28 cellular contexts compared by ENCODE assay signal in genomic region chr20:57470666-57471495, GRCh38. TPM values are rescaled to one million over a fixed set of nuclear protein-coding genes. Genes with fewer than 3 reads are reported as not detected.
DNase-seq lines count a peak whose midpoint lies in the region; ATAC-seq, FAIRE-seq and TF ChIP-seq lines count a peak whose summit lies in the region.
"Had no signal": no experiment of that assay in that cellular context is flagged by ENCODE, and none has a peak within 500 bp of the region (broad histone marks: within the 10 kb centered on the region; RNA-seq: fewer than 3 reads in every experiment).

No MANE protein-coding gene starts in this region.

- H3K27ac ChIP-seq in GM23338 (ENCODE audit: low read depth), result no peak overlapping the region
- peak overlapping the region; percentile 99 for H3K27ac ChIP-seq in OCI-LY7 (ENCODE audit: low read depth, low read length, poor library complexity, severe bottlenecking)
- no peak overlapping the region for H3K27ac ChIP-seq in kidney (ENCODE audit: low read depth in 2 of 2, low read length in 2 of 2)
- peak overlapping the region; percentile 69 for H3K27ac ChIP-seq in psoas muscle
- H3K27ac ChIP-seq: ascending aorta, colonic mucosa, epithelial cell of prostate, GM23248, parathyroid adenoma, tibial artery had no signal

- H3K27me3 ChIP-seq in GM23338 (ENCODE audit: insufficient read depth) (no peaks in the 10 kb centered on the region), psoas muscle (ENCODE audit: insufficient read depth in 3 of 3, low read length in 2 of 3) (no peaks in the 10 kb centered on the region), H7 (ENCODE audit: control insufficient read depth, insufficient read depth, low read length) (peaks cover 2% of the 10 kb centered on the region)
- H3K27me3 ChIP-seq: ascending aorta, colonic mucosa, right atrium auricular region had no signal

- no peaks in the 10 kb centered on the region for H3K36me3 Mint-ChIP-seq in GM23338 (ENCODE audit: low read depth)
- H3K36me3 Mint-ChIP-seq in activated CD8-positive, alpha-beta memory T cell treated with anti-CD3 and anti-CD28 coated beads, Interleukin-2, amount 10 ng/mL, durations not matched to agents 7 days and 5 days, result no peaks in the 10 kb centered on the region
- H3K36me3 Mint-ChIP-seq: activated naive CD8-positive, alpha-beta T cell treated with anti-CD3 and anti-CD28 coated beads, Interleukin-2, amount 10 ng/mL, durations not matched to agents 7 days and 5 days; CD8-positive, alpha-beta T cell; natural killer cell treated with Interleukin-12 subunit alpha and Interleukin-12 subunit beta and Interleukin-15 and Interleukin-18, amount 100 ng/mL, for 72 hours had no signal

- no peak overlapping the region for H3K27ac Mint-ChIP-seq in GM23338
- H3K27ac Mint-ChIP-seq in activated CD8-positive, alpha-beta memory T cell treated with anti-CD3 and anti-CD28 coated beads, Interleukin-2, amount 10 ng/mL, durations not matched to agents 7 days and 5 days, result no peak overlapping the region
- H3K27ac Mint-ChIP-seq: activated CD4-positive, alpha-beta memory T cell treated with anti-CD3 and anti-CD28 coated beads, Interleukin-2, amount 10 ng/mL, durations not matched to agents 7 days and 5 days; activated naive CD8-positive, alpha-beta T cell treated with anti-CD3 and anti-CD28 coated beads, Interleukin-2, amount 10 ng/mL, durations not matched to agents 7 days and 5 days; CD8-positive, alpha-beta T cell; natural killer cell treated with Interleukin-12 subunit alpha and Interleukin-12 subunit beta and Interleukin-15 and Interleukin-18, amount 100 ng/mL, for 72 hours had no signal

- H3K4me2 ChIP-seq in GM23338, result peak overlapping the region; percentile 16; the same call in 1 of the 2 replicates
- H3K4me2 ChIP-seq in OCI-LY7 (ENCODE audit: low read length), result peak overlapping the region; percentile 98

- H4K20me1 ChIP-seq in GM23338 (replicated peaks; ENCODE audit: insufficient read depth) (no peaks in the 10 kb centered on the region), OCI-LY7 (ENCODE audit: insufficient read depth, low read length) (no peaks in the 10 kb centered on the region)

- H3K4me3 ChIP-seq in GM23338 (no peak overlapping the region), OCI-LY7 (ENCODE audit: low read depth, low read length, poor library complexity, severe bottlenecking) (peak overlapping the region; percentile 72), kidney (ENCODE audit: low read length in 2 of 2) (no peak overlapping the region), psoas muscle (no peak overlapping the region), H7 (ENCODE audit: insufficient read depth, low read depth, low read length) (no peak overlapping the region)
- H3K4me3 ChIP-seq: ascending aorta, colonic mucosa, GM23248, right atrium auricular region, tibial artery had no signal

- intact Hi-C loops in OCI-LY7 (cut with micrococcal nuclease; ENCODE audit: unreplicated experiment), result no loop called here
- intact Hi-C loops in kidney (cut with DNase I), result no loop called here
- intact Hi-C loops in psoas muscle (cut with DNase I), result loop anchor here in 1 of 2 donors (5.0 kb wide), 1 partner anchor 89 kb away; no protein-coding TSS in a partner anchor

- peak; percentile 32 for ATAC-seq in GM23338
- no peak for ATAC-seq in psoas muscle
- ATAC-seq in HG03457 (IDR thresholded peaks at IDR 0.05; ENCODE audit: unreplicated experiment), result no peak
- no peak for ATAC-seq in activated CD8-positive, alpha-beta memory T cell treated with anti-CD3 and anti-CD28 coated beads, Interleukin-2, amount 10 ng/mL, durations not matched to agents 7 days and 5 days
- ATAC-seq: CD8-positive, alpha-beta T cell; natural killer cell treated with Interleukin-12 subunit alpha and Interleukin-12 subunit beta and Interleukin-15 and Interleukin-18, amount 100 ng/mL, for 72 hours had no signal

- H3K9ac ChIP-seq in kidney (ENCODE audit: low read length in 2 of 2), result no peak overlapping the region
- H3K9ac ChIP-seq: GM23248, parathyroid adenoma had no signal

- CTCF ChIA-PET in OCI-LY7 (lab: Charles Lee; ENCODE audit: unreplicated experiment), result interaction anchor here (1.0 to 1.9 kb wide), 4 partner anchors 11 to 82 kb away, joined by 4 to 9 read pairs (median 6); no protein-coding TSS in a partner anchor
- CTCF ChIA-PET in activated CD8-positive, alpha-beta memory T cell treated with anti-CD3 and anti-CD28 coated beads, Interleukin-2, amount 10 ng/mL, durations not matched to agents 7 days and 5 days (lab: Charles Lee), result no interaction called here

- peaks cover 7% of the 10 kb centered on the region; the same call in 1 of the 2 replicates for H3K9me3 ChIP-seq in OCI-LY7 (ENCODE audit: low read length)
- no peaks in the 10 kb centered on the region for H3K9me3 ChIP-seq in kidney (ENCODE audit: control insufficient read depth in 1 of 2, low read length in 2 of 2)
- H3K9me3 ChIP-seq in psoas muscle, result no peaks in the 10 kb centered on the region
- H3K9me3 ChIP-seq: ascending aorta, colonic mucosa, right atrium auricular region had no signal

- H3K4me1 Mint-ChIP-seq in GM23338, result peaks cover 40% of the 10 kb centered on the region
- H3K4me1 Mint-ChIP-seq in activated CD8-positive, alpha-beta memory T cell treated with anti-CD3 and anti-CD28 coated beads, Interleukin-2, amount 10 ng/mL, durations not matched to agents 7 days and 5 days, result peaks cover 19% of the 10 kb centered on the region

- H3K79me2 ChIP-seq in GM23338 (replicated peaks; ENCODE audit: insufficient read depth) (no peaks in the 10 kb centered on the region), OCI-LY7 (ENCODE audit: insufficient read depth, low read depth, low read length) (peaks cover 6% of the 10 kb centered on the region; the same call in 1 of the 2 replicates)
- H3K79me2 ChIP-seq: parathyroid adenoma had no signal

- DNase-seq in GM23338 (ENCODE audit: low spot score), result no peak
- DNase-seq in OCI-LY7 (ENCODE audit: low spot score), result peak; percentile 29
- DNase-seq in kidney, result peak; percentile 48
- DNase-seq in psoas muscle, result no peak
- no peak for DNase-seq in H7
- no peak for DNase-seq in activated T-cell treated with anti-CD3 and anti-CD28 coated beads for 4 hours
- DNase-seq in activated CD8-positive, alpha-beta memory T cell treated with anti-CD3 and anti-CD28 coated beads, Interleukin-2, amount 10 ng/mL, durations not matched to agents 7 days and 5 days, result no peak
- DNase-seq: activated CD4-positive, alpha-beta memory T cell treated with anti-CD3 and anti-CD28 coated beads, Interleukin-2, amount 10 ng/mL, durations not matched to agents 7 days and 5 days; activated CD8-positive, alpha-beta memory T cell treated with anti-CD3 and anti-CD28 coated beads, Interleukin-2, amount 50 U/mL, for 48 hours; activated gamma-delta T cell; activated naive CD8-positive, alpha-beta T cell treated with anti-CD3 and anti-CD28 coated beads, Interleukin-2, amount 10 ng/mL, durations not matched to agents 7 days and 5 days; CD8-positive, alpha-beta T cell; colonic mucosa; effector memory CD4-positive, alpha-beta T cell; GM23248; NCI-H748 treated with DMSO at 0.1 percent for 48 hours; SW 1271 had no signal

- no peaks in the 10 kb centered on the region for H3F3A ChIP-seq in GM23338 (replicated peaks; ENCODE audit: low read depth)

- H2AFZ ChIP-seq in GM23338 (peak overlapping the region; percentile 79), OCI-LY7 (ENCODE audit: low read length) (no peak overlapping the region)
- H2AFZ ChIP-seq: GM23248, parathyroid adenoma had no signal

- H3K9me3 Mint-ChIP-seq in GM23338, result no peaks in the 10 kb centered on the region; the same call in 2 of the 3 replicates
- H3K9me3 Mint-ChIP-seq in activated CD8-positive, alpha-beta memory T cell treated with anti-CD3 and anti-CD28 coated beads, Interleukin-2, amount 10 ng/mL, durations not matched to agents 7 days and 5 days (ENCODE audit: low read depth), result no peaks in the 10 kb centered on the region
- H3K9me3 Mint-ChIP-seq: activated CD4-positive, alpha-beta memory T cell treated with anti-CD3 and anti-CD28 coated beads, Interleukin-2, amount 10 ng/mL, durations not matched to agents 7 days and 5 days; activated naive CD8-positive, alpha-beta T cell treated with anti-CD3 and anti-CD28 coated beads, Interleukin-2, amount 10 ng/mL, durations not matched to agents 7 days and 5 days; CD8-positive, alpha-beta T cell; natural killer cell treated with Interleukin-12 subunit alpha and Interleukin-12 subunit beta and Interleukin-15 and Interleukin-18, amount 100 ng/mL, for 72 hours had no signal

- POLR2A ChIA-PET in OCI-LY7 (lab: Charles Lee), result interaction anchor here (0.7 to 7.1 kb wide), 9 partner anchors 10 to 81 kb away, joined by 3 to 92 read pairs (median 9); no protein-coding TSS in a partner anchor

- WGBS in psoas muscle, 3 donors, result 72 to 74% (median 72%) methylated on average over 18 of the region's 18 CpGs

- H3K4me3 Mint-ChIP-seq in GM23338, result no peak overlapping the region
- no peak overlapping the region for H3K4me3 Mint-ChIP-seq in activated CD8-positive, alpha-beta memory T cell treated with anti-CD3 and anti-CD28 coated beads, Interleukin-2, amount 10 ng/mL, durations not matched to agents 7 days and 5 days
- H3K4me3 Mint-ChIP-seq: activated CD4-positive, alpha-beta memory T cell treated with anti-CD3 and anti-CD28 coated beads, Interleukin-2, amount 10 ng/mL, durations not matched to agents 7 days and 5 days; activated naive CD8-positive, alpha-beta T cell treated with anti-CD3 and anti-CD28 coated beads, Interleukin-2, amount 10 ng/mL, durations not matched to agents 7 days and 5 days; CD8-positive, alpha-beta T cell; natural killer cell treated with Interleukin-12 subunit alpha and Interleukin-12 subunit beta and Interleukin-15 and Interleukin-18, amount 100 ng/mL, for 72 hours had no signal

- no peaks in the 10 kb centered on the region for H3K9me2 ChIP-seq in GM23338 (ENCODE audit: insufficient read depth)
- no peaks in the 10 kb centered on the region for H3K9me2 ChIP-seq in OCI-LY7 (ENCODE audit: insufficient read depth, low read length)

- H3K36me3 ChIP-seq in GM23338 (ENCODE audit: insufficient read depth), result no peaks in the 10 kb centered on the region
- H3K36me3 ChIP-seq in OCI-LY7 (ENCODE audit: insufficient read depth, low read length), result peaks cover 6% of the 10 kb centered on the region; the same call in 1 of the 2 replicates
- H3K36me3 ChIP-seq in kidney (ENCODE audit: control insufficient read depth in 1 of 2, insufficient read depth in 2 of 2, low read length in 2 of 2), result no peaks in the 10 kb centered on the region
- no peaks in the 10 kb centered on the region for H3K36me3 ChIP-seq in psoas muscle (ENCODE audit: insufficient read depth in 1 of 2, low read depth in 1 of 2)
- no peaks in the 10 kb centered on the region for H3K36me3 ChIP-seq in H7 (replicated peaks; ENCODE audit: control insufficient read depth, insufficient read depth, low read length)
- H3K36me3 ChIP-seq: ascending aorta, colonic mucosa, right atrium auricular region, tibial artery had no signal

- peaks cover 17% of the 10 kb centered on the region for H3K27me3 Mint-ChIP-seq in GM23338 (ENCODE audit: insufficient read depth, low read depth, poor library complexity)
- peaks cover 7% of the 10 kb centered on the region for H3K27me3 Mint-ChIP-seq in activated CD8-positive, alpha-beta memory T cell treated with anti-CD3 and anti-CD28 coated beads, Interleukin-2, amount 10 ng/mL, durations not matched to agents 7 days and 5 days
- H3K27me3 Mint-ChIP-seq: activated naive CD8-positive, alpha-beta T cell treated with anti-CD3 and anti-CD28 coated beads, Interleukin-2, amount 10 ng/mL, durations not matched to agents 7 days and 5 days; natural killer cell treated with Interleukin-12 subunit alpha and Interleukin-12 subunit beta and Interleukin-15 and Interleukin-18, amount 100 ng/mL, for 72 hours had no signal

- peaks cover 15% of the 10 kb centered on the region for H3K4me1 ChIP-seq in GM23338 (ENCODE audit: insufficient read depth)
- peaks cover 100% of the 10 kb centered on the region for H3K4me1 ChIP-seq in OCI-LY7 (ENCODE audit: insufficient read depth, low read length, poor library complexity, severe bottlenecking)
- H3K4me1 ChIP-seq in kidney (ENCODE audit: control insufficient read depth in 1 of 2, insufficient read depth in 1 of 2, low read depth in 1 of 2, low read length in 2 of 2), result peaks cover 0 to 2% of the 10 kb centered on the region in 2 donors
- peaks cover 20% of the 10 kb centered on the region for H3K4me1 ChIP-seq in psoas muscle
- H3K4me1 ChIP-seq: ascending aorta, colonic mucosa, parathyroid adenoma had no signal

- TF ChIP-seq CTCF in GM23338 (conservative IDR thresholded peaks at IDR 0.05; ENCODE audit: low read depth in 2 of 2) (no peak), OCI-LY7 (conservative IDR thresholded peaks at IDR 0.05; ENCODE audit: low read length) (no peak), kidney (IDR thresholded peaks at IDR 0.05; ENCODE audit: borderline replicate concordance, extremely low read depth, insufficient read depth) (no peak), psoas muscle (IDR thresholded peaks at IDR 0.05) (no peak)

- no TSS peak for BruUV-seq in OCI-LY7 (replicated peaks; lab: Mats Ljungman, UMichigan)

- FAIRE-seq in kidney (lab: Jason Lieb, UNC), result no peak
- FAIRE-seq: GM18507, RCC 7860 had no signal

RNA-seq across cellular contexts. Expression of gene CTCFL, which starts 54.1 kb away (rescaled TPM):
- 1.4 and 2.1 TPM in 2 replicates for total RNA-seq in GM23338 (2014; rRNA removed; shearing (Covaris generic))
- polyA plus RNA-seq in GM23338 (2016; fragmentation: Nextera tagmentation; extraction: Ambion mirVana) (0.55 and 0.80 TPM in 2 replicates), kidney (ENCODE audit: insufficient read depth, low read depth, low replicate concordance) (not detected), psoas muscle (not detected)
- 0.63 TPM in 1 of 2 replicates, not detected in the other for total RNA-seq in OCI-LY7 (2014; rRNA removed; shearing (Covaris generic))
- total RNA-seq in OCI-LY7 (2022) (not detected in 2 replicates), kidney (not detected), psoas muscle (not detected)
- total RNA-seq in H7 (2014; rRNA removed; shearing (Covaris generic)), result 8.2 and 14.2 TPM in 2 replicates
- not detected for total RNA-seq in activated CD8-positive, alpha-beta memory T cell treated with anti-CD3 and anti-CD28 coated beads, Interleukin-2, amount 10 ng/mL, durations not matched to agents 7 days and 5 days
- total RNA-seq: activated CD4-positive, alpha-beta memory T cell treated with anti-CD3 and anti-CD28 coated beads, Interleukin-2, amount 10 ng/mL, durations not matched to agents 7 days and 5 days; activated naive CD8-positive, alpha-beta T cell treated with anti-CD3 and anti-CD28 coated beads, Interleukin-2, amount 10 ng/mL, durations not matched to agents 7 days and 5 days; ascending aorta; CD8-positive, alpha-beta T cell; GM23248; LHCN-M2; lung microvascular endothelial cell; natural killer cell treated with Interleukin-12 subunit alpha and Interleukin-12 subunit beta and Interleukin-15 and Interleukin-18, amount 100 ng/mL, for 72 hours; right atrium auricular region had no signal
- polyA plus RNA-seq: GM23248 had no signal

Comparison
In these comparisons a context has a peak if more than half of its experiments do, and no peak if none do; other contexts are left out.
1. DNase-seq: peak in OCI-LY7 (single experiment) and kidney (single experiment); none in GM23338 (single experiment), psoas muscle (0 of 2), H7 (single experiment), activated T-cell treated with anti-CD3 and anti-CD28 coated beads for 4 hours (single experiment) and activated CD8-positive, alpha-beta memory T cell treated with anti-CD3 and anti-CD28 coated beads, Interleukin-2, amount 10 ng/mL, durations not matched to agents 7 days and 5 days (single experiment).
2. H3K27ac ChIP-seq: peak in OCI-LY7 (single experiment) and psoas muscle (single experiment); none in GM23338 (single experiment) and kidney (0 of 2).